Comparison of ENCODE assay signal across 9 cellular contexts in genomic region chr5:124444147-124444775, GRCh38.
DNase-seq lines count a peak whose midpoint lies in the region; ATAC-seq and TF ChIP-seq lines count a peak whose summit lies in the region.
"Had no signal": no experiment of that assay in that cellular context is flagged by ENCODE, and none has a peak within 500 bp of the region (broad histone marks: within the 10 kb centered on the region; RNA-seq: fewer than 3 reads in every experiment).

No MANE protein-coding gene starts in this region.

- DNase-seq in GM20000 (ENCODE audit: low spot score) (peak; percentile 20), germinal center (ENCODE audit: low spot score) (peak; percentile 30), DMS53 (lab: John Stamatoyannopoulos, UW) (no peak), NOMO-1 (lab: John Stamatoyannopoulos, UW; ENCODE audit: unreplicated experiment in 2 of 2) (no peak), OCI-M2 (lab: John Stamatoyannopoulos, UW; ENCODE audit: unreplicated experiment) (no peak)
- no peak for DNase-seq in stimulated activated CD4-positive, alpha-beta T cell treated with anti-CD3 and anti-CD28 coated beads, Interleukin-4, amount 100 ng/mL, for 1 hour
- DNase-seq: dorsolateral prefrontal cortex had no signal

- TF ChIP-seq CTCF in GM20000 (IDR thresholded peaks at IDR 0.05; ENCODE audit: extremely low read depth, missing control alignments) = no peak

- ATAC-seq in GM18505 (IDR thresholded peaks at IDR 0.05; ENCODE audit: unreplicated experiment) (peak; percentile 100), HG03060 (IDR thresholded peaks at IDR 0.05; ENCODE audit: low read depth, unreplicated experiment) (peak; percentile 99)

- no peak for TF ChIP-seq POLR2A in GM18505 (IDR thresholded peaks at IDR 0.05; ENCODE audit: borderline replicate concordance, extremely low read depth, insufficient read depth, insufficient read length)

Comparison
In these comparisons a context has a peak if more than half of its experiments do, and no peak if none do; other contexts are left out.
1. DNase-seq: peak in GM20000 (single experiment) and germinal center (single experiment); none in stimulated activated CD4-positive, alpha-beta T cell treated with anti-CD3 and anti-CD28 coated beads, Interleukin-4, amount 100 ng/mL, for 1 hour (single experiment), DMS53 (single experiment), NOMO-1 (0 of 2) and OCI-M2 (single experiment).